Comparison of ENCODE assay signal across 8 cellular contexts in genomic region chr5:50665761-50666202, GRCh38. TPM values are rescaled to one million over a fixed set of nuclear protein-coding genes. Genes with fewer than 3 reads are reported as not detected.
A peak's percentile ranks its signal among the peaks of the same experiment; 100 is the strongest.
DNase-seq lines count a peak whose midpoint lies in the region; TF ChIP-seq lines count a peak whose summit lies in the region.
"Not testable (repeated sequence)": the region's sequence is repeated elsewhere in the genome, so short reads cannot be mapped to it uniquely, and the experiment has no call there.

No MANE protein-coding gene starts in this region.

- peaks cover 34% of the 10 kb centered on the region for H3K4me1 Mint-ChIP-seq in activated CD4-positive, alpha-beta T cell treated with anti-CD3 and anti-CD28 coated beads, Interleukin-2, amount 10 ng/mL, durations not matched to agents 24 days and 14 days

- WGBS in mesodermal cell (ENCODE audit: insufficient coverage in 2 of 2), 2 experiments: 50 to 64% methylated on average over 4 to 8 of the region's 8 CpGs
- 21 to 38% (median 26%) methylated on average over 8 of the region's 8 CpGs for WGBS in spleen, 5 donors

- H3K27ac ChIP-seq in fibroblast of lung (ENCODE audit: insufficient read depth, low read length); mesodermal cell (ENCODE audit: low read depth, low read length, severe bottlenecking): not testable (repeated sequence)
- peak overlapping the region; percentile 96 to 100 (median 98) for H3K27ac ChIP-seq in spleen
- peak overlapping the region; percentile 94 for H3K27ac ChIP-seq in vagina

- H3K4me3 Mint-ChIP-seq in activated CD4-positive, alpha-beta T cell treated with anti-CD3 and anti-CD28 coated beads, Interleukin-2, amount 10 ng/mL, durations not matched to agents 24 days and 14 days: peak overlapping the region; percentile 99

- in situ Hi-C loops in GM13977 (cut with MboI; ENCODE audit: low pct_unique_long_range_greater_than_20kb, low sequenced_read_pairs, unreplicated experiment): loop anchor here (25.0 kb wide), 1 partner anchor 228 kb away; the partner anchor contains the start of gene EMB

- H3K9ac ChIP-seq in adipocyte (ENCODE audit: low read length): peak overlapping the region; percentile 88
- not testable (repeated sequence) for H3K9ac ChIP-seq in fibroblast of lung (ENCODE audit: insufficient read depth, low read length)

- H3K4me2 ChIP-seq in fibroblast of lung (ENCODE audit: extremely low read depth, insufficient read depth, low read length): peak overlapping the region; percentile 13

- H3K9me3 ChIP-seq in adipocyte (ENCODE audit: control insufficient read depth, low read length); fibroblast of lung (ENCODE audit: control insufficient read depth, insufficient read depth, low read depth, low read length); mesodermal cell (ENCODE audit: control insufficient read depth, low read length); spleen; vagina: not testable (repeated sequence)

- not testable (repeated sequence) for H4K20me1 ChIP-seq in fibroblast of lung (ENCODE audit: control insufficient read depth, extremely low read depth, insufficient read depth, low read length)

- intact Hi-C loops in activated CD4-positive, alpha-beta T cell treated with anti-CD3 and anti-CD28 coated beads, Interleukin-2, amount 10 ng/mL, durations not matched to agents 24 days and 14 days (cut with micrococcal nuclease): loop anchor here (5.0 to 10.0 kb wide), 2 partner anchors 73 to 161 kb away; no protein-coding TSS in a partner anchor
- intact Hi-C loops in spleen (cut with DNase I; ENCODE audit: low total_unique reads); vagina (cut with DNase I): not testable (repeated sequence)

- H3K4me1 ChIP-seq in adipocyte (ENCODE audit: control insufficient read depth, insufficient read depth, low read length); fibroblast of lung (ENCODE audit: control insufficient read depth, extremely low read depth, insufficient read depth, low read length); mesodermal cell (ENCODE audit: control insufficient read depth, insufficient read depth, low read length, poor library complexity, severe bottlenecking): not testable (repeated sequence)
- peaks cover 10 to 57% (median 46%) of the 10 kb centered on the region in 6 donors for H3K4me1 ChIP-seq in spleen
- peaks cover 35% of the 10 kb centered on the region for H3K4me1 ChIP-seq in vagina

- not testable (repeated sequence) for TF ChIP-seq CTCF in GM13977 (IDR thresholded peaks at IDR 0.05; ENCODE audit: extremely low read depth, insufficient read depth, missing control alignments); fibroblast of lung (conservative IDR thresholded peaks at IDR 0.05 in 1 of 2, IDR thresholded peaks at IDR 0.05 in 1 of 2; ENCODE audit: low read depth in 1 of 2, low read length in 2 of 2); spleen (IDR thresholded peaks at IDR 0.05 in 8 of 11, conservative IDR thresholded peaks at IDR 0.05 in 3 of 11); vagina (IDR thresholded peaks at IDR 0.05)

- H3K79me2 ChIP-seq in fibroblast of lung (ENCODE audit: control insufficient read depth, insufficient read depth, low read length): not testable (repeated sequence)

- H3K36me3 ChIP-seq in adipocyte (ENCODE audit: control insufficient read depth, insufficient read depth, low read length, severe bottlenecking); fibroblast of lung (ENCODE audit: control insufficient read depth, insufficient read depth, low read length); mesodermal cell (ENCODE audit: control insufficient read depth, insufficient read depth, low read length); spleen; vagina: not testable (repeated sequence)

- not testable (repeated sequence) for H3K27me3 Mint-ChIP-seq in activated CD4-positive, alpha-beta T cell treated with anti-CD3 and anti-CD28 coated beads, Interleukin-2, amount 10 ng/mL, durations not matched to agents 24 days and 14 days

- DNase-seq in GM13977 (ENCODE audit: low spot score) (peak; percentile 26), spleen (peak; percentile 80)
- peak; percentile 8 for DNase-seq in NK-92 treated with Interleukin-12 subunit alpha and Interleukin-12 subunit beta, amount 100 ng/mL, for 24 hours (lab: John Stamatoyannopoulos, UW)
- DNase-seq in activated CD4-positive, alpha-beta T cell treated with anti-CD3 and anti-CD28 coated beads, Interleukin-2, amount 10 ng/mL, durations not matched to agents 24 days and 14 days: peak; percentile 84
- not testable (repeated sequence) for DNase-seq in adipocyte (ENCODE audit: low read depth); fibroblast of lung (ENCODE audit: low read depth in 2 of 2); vagina (ENCODE audit: extremely low spot score in 2 of 2)

- not testable (repeated sequence) for H3K9me3 Mint-ChIP-seq in activated CD4-positive, alpha-beta T cell treated with anti-CD3 and anti-CD28 coated beads, Interleukin-2, amount 10 ng/mL, durations not matched to agents 24 days and 14 days

- not testable (repeated sequence) for H2AFZ ChIP-seq in fibroblast of lung (ENCODE audit: low read length)

- H3K4me3 ChIP-seq in adipocyte (ENCODE audit: low read length) (peak overlapping the region; percentile 97), fibroblast of lung (replicated peaks in 1 of 4; ENCODE audit: control extremely low read depth in 1 of 4, insufficient read depth in 1 of 4, low read depth in 3 of 4, low read length in 4 of 4) (peak overlapping the region; percentile 43 to 86 (median 70)), mesodermal cell (ENCODE audit: extremely low read depth, insufficient read depth, low read length, poor library complexity, severe bottlenecking) (peak overlapping the region; percentile 78), spleen (peak overlapping the region in 7 of 8 donors; percentile 79 to 94 (median 89)), vagina (peak overlapping the region; percentile 83 to 87)

- peak overlapping the region; percentile 94 for H3K27ac Mint-ChIP-seq in activated CD4-positive, alpha-beta T cell treated with anti-CD3 and anti-CD28 coated beads, Interleukin-2, amount 10 ng/mL, durations not matched to agents 24 days and 14 days

- H3K27me3 ChIP-seq in adipocyte (replicated peaks; ENCODE audit: control insufficient read depth, insufficient read depth, low read length); fibroblast of lung (ENCODE audit: control insufficient read depth, insufficient read depth, low read length); spleen (replicated peaks in 1 of 7); vagina: not testable (repeated sequence)

- H3K36me3 Mint-ChIP-seq in activated CD4-positive, alpha-beta T cell treated with anti-CD3 and anti-CD28 coated beads, Interleukin-2, amount 10 ng/mL, durations not matched to agents 24 days and 14 days (ENCODE audit: low read depth): not testable (repeated sequence)

- peak in 1 of 3 donors; percentile 28 for TF ChIP-seq POLR2A in spleen (IDR thresholded peaks at IDR 0.05)
- not testable (repeated sequence) for TF ChIP-seq POLR2A in vagina (IDR thresholded peaks at IDR 0.05)

RNA-seq across cellular contexts. Expression of gene PARP8, which starts 0.7 kb away (rescaled TPM):
- total RNA-seq in activated CD4-positive, alpha-beta T cell treated with anti-CD3 and anti-CD28 coated beads, Interleukin-2, amount 10 ng/mL, durations not matched to agents 24 days and 14 days: 20.9 and 22.5 TPM in 2 replicates
- total RNA-seq in fibroblast of lung (12.1 and 24.6 TPM in 2 replicates), spleen (100 to 1,000 TPM in 4 of 7 donors, 10 to 100 TPM in 3; 87.9 to 137 (median 104) TPM), vagina (48.4 TPM)
- polyA plus RNA-seq in fibroblast of lung (13.8 and 14.2 TPM in 2 replicates), spleen (10 to 100 TPM; 14.8 to 17.6 (median 15.2) TPM)
- 7.4 and 7.6 TPM in 2 replicates for polyA plus RNA-seq in fibroblast of lung (2012)
- polyA minus RNA-seq in fibroblast of lung (ENCODE audit: low replicate concordance): 8.4 and 23.3 TPM in 2 replicates
- 14.8 TPM for polyA plus RNA-seq in mesodermal cell (2013, experiment 1 of 2)
- polyA plus RNA-seq in mesodermal cell (2013, experiment 2 of 2): 14.6 TPM
